ENCODE assay signal across 21 cellular contexts in genomic region chr16:68076560-68076959, GRCh38. TPM values are rescaled to one million over a fixed set of nuclear protein-coding genes. Genes with fewer than 3 reads are reported as not detected.
DNase-seq lines count a peak whose midpoint lies in the region; ATAC-seq and TF ChIP-seq lines count a peak whose summit lies in the region.
"Had no signal": no experiment of that assay in that cellular context is flagged by ENCODE, and none has a peak within 500 bp of the region (broad histone marks: within the 10 kb centered on the region; RNA-seq: fewer than 3 reads in every experiment).

No MANE protein-coding gene starts in this region.

- H3K4me1 Mint-ChIP-seq in CD4-positive, alpha-beta T cell (ENCODE audit: low read depth) = peaks cover 84% of the 10 kb centered on the region
- peaks cover 67% of the 10 kb centered on the region for H3K4me1 Mint-ChIP-seq in activated naive CD8-positive, alpha-beta T cell treated with anti-CD3 and anti-CD28 coated beads for 36 hours
- H3K4me1 Mint-ChIP-seq in naive thymus-derived CD8-positive, alpha-beta T cell = peaks cover 44 to 92% (median 88%) of the 10 kb centered on the region in 4 donors
- H3K4me1 Mint-ChIP-seq: GM23338 had no signal

- TF ChIP-seq CTCF in CD4-positive, alpha-beta T cell (IDR thresholded peaks at IDR 0.05) = no peak

- POLR2A ChIA-PET in CD4-positive, alpha-beta T cell (lab: Charles Lee) = interaction anchor here (0.5 to 12.7 kb wide), 2 partner anchors 9 to 74 kb away, joined by 3 to 174 read pairs; partner anchors contain the start of gene NFATC3
- POLR2A ChIA-PET in naive thymus-derived CD8-positive, alpha-beta T cell (lab: Charles Lee) = interaction anchor here (0.7 to 16.5 kb wide), 6 partner anchors 8 to 161 kb away, joined by 3 to 406 read pairs (median 4); partner anchors contain the start of genes DDX28, DPEP2, DUS2 and NFATC3

- no peaks in the 10 kb centered on the region for H3K27me3 ChIP-seq in CD4-positive, alpha-beta T cell (ENCODE audit: control insufficient read depth, insufficient read depth, low read length)
- H3K27me3 ChIP-seq in H7 (ENCODE audit: control insufficient read depth, insufficient read depth, low read length) = no peaks in the 10 kb centered on the region
- H3K27me3 ChIP-seq: ovary, stomach had no signal

- H3K9me3 Mint-ChIP-seq in CD4-positive, alpha-beta T cell = no peaks in the 10 kb centered on the region
- H3K9me3 Mint-ChIP-seq in activated naive CD8-positive, alpha-beta T cell treated with anti-CD3 and anti-CD28 coated beads for 36 hours = no peaks in the 10 kb centered on the region
- no peaks in the 10 kb centered on the region for H3K9me3 Mint-ChIP-seq in naive thymus-derived CD8-positive, alpha-beta T cell
- H3K9me3 Mint-ChIP-seq: endodermal cell, GM23338 had no signal

- CTCF ChIA-PET in CD4-positive, alpha-beta T cell (lab: Charles Lee) = interaction anchor here (1.9 kb wide), 1 partner anchor 8 kb away, joined by 11 read pairs; the partner anchor contains the start of gene NFATC3

- peaks cover 44% of the 10 kb centered on the region for H3K36me3 Mint-ChIP-seq in CD4-positive, alpha-beta T cell (ENCODE audit: low read depth)
- H3K36me3 Mint-ChIP-seq in activated naive CD8-positive, alpha-beta T cell treated with anti-CD3 and anti-CD28 coated beads for 36 hours = peaks cover 63% of the 10 kb centered on the region
- H3K36me3 Mint-ChIP-seq in naive thymus-derived CD8-positive, alpha-beta T cell = peaks cover 0 to 19% (median 12%) of the 10 kb centered on the region in 3 donors

- no peak overlapping the region for H3K27ac ChIP-seq in CD4-positive, alpha-beta T cell (ENCODE audit: low read depth, low read length)
- H3K27ac ChIP-seq: ovary, stomach, VCaP had no signal

- H3K27me3 Mint-ChIP-seq in CD4-positive, alpha-beta T cell = no peaks in the 10 kb centered on the region
- no peaks in the 10 kb centered on the region for H3K27me3 Mint-ChIP-seq in activated naive CD8-positive, alpha-beta T cell treated with anti-CD3 and anti-CD28 coated beads for 36 hours
- H3K27me3 Mint-ChIP-seq in naive thymus-derived CD8-positive, alpha-beta T cell = no peaks in the 10 kb centered on the region

- H3K36me3 ChIP-seq in H7 (replicated peaks; ENCODE audit: control insufficient read depth, insufficient read depth, low read length) = peaks cover 39% of the 10 kb centered on the region
- H3K36me3 ChIP-seq: ovary had no signal

- H3K4me3 ChIP-seq in H7 (ENCODE audit: insufficient read depth, low read depth, low read length) = no peak overlapping the region
- H3K4me3 ChIP-seq: GM23338, ovary, stomach had no signal

- no peak overlapping the region for H3K4me3 Mint-ChIP-seq in CD4-positive, alpha-beta T cell
- no peak overlapping the region for H3K4me3 Mint-ChIP-seq in activated naive CD8-positive, alpha-beta T cell treated with anti-CD3 and anti-CD28 coated beads for 36 hours
- H3K4me3 Mint-ChIP-seq in naive thymus-derived CD8-positive, alpha-beta T cell = peak overlapping the region in 8 of 10 donors; percentile 1 to 73 (median 40)
- H3K4me3 Mint-ChIP-seq: endodermal cell, GM23338 had no signal

- no peak for DNase-seq in CD4-positive, alpha-beta T cell
- peak; percentile 4 for DNase-seq in H7
- no peak for DNase-seq in activated naive CD8-positive, alpha-beta T cell treated with anti-CD3 and anti-CD28 coated beads for 36 hours
- DNase-seq in naive thymus-derived CD8-positive, alpha-beta T cell = no peak
- no peak for DNase-seq in posterior vena cava (ENCODE audit: low spot score)
- DNase-seq in hypothalamus (lab: John Stamatoyannopoulos, UW) = no peak
- DNase-seq: AML-193, endodermal cell, GDM1, glutamatergic neuron, Kasumi-1, NCI-H1092, NCI-H2081 treated with DMSO at 0.1 percent for 48 hours, NCI-H524, ovary, stomach had no signal

- ATAC-seq in CD4-positive, alpha-beta T cell (ENCODE audit: poor library complexity) = no peak
- no peak for ATAC-seq in naive thymus-derived CD8-positive, alpha-beta T cell
- ATAC-seq in GM19455 (IDR thresholded peaks at IDR 0.05; ENCODE audit: unreplicated experiment) (no peak), HG03378 (IDR thresholded peaks at IDR 0.05; ENCODE audit: unreplicated experiment) (no peak)
- ATAC-seq: GM23338, Right ventricle myocardium inferior had no signal

- intact Hi-C loops in CD4-positive, alpha-beta T cell (cut with DNase I, micrococcal nuclease) = loop anchor here in 1 of 2 experiments (10.0 kb wide), 1 partner anchor 158 kb away; the partner anchor contains the start of gene ESRP2
- intact Hi-C loops in posterior vena cava (cut with DNase I) = no loop called here

- peak overlapping the region; percentile 82 for H3K27ac Mint-ChIP-seq in CD4-positive, alpha-beta T cell
- peak overlapping the region; percentile 74 for H3K27ac Mint-ChIP-seq in activated naive CD8-positive, alpha-beta T cell treated with anti-CD3 and anti-CD28 coated beads for 36 hours
- H3K27ac Mint-ChIP-seq in naive thymus-derived CD8-positive, alpha-beta T cell = peak overlapping the region in 9 of 10 donors; percentile 58 to 94 (median 81)
- H3K27ac Mint-ChIP-seq: endodermal cell, GM23338 had no signal

- H3K9me3 ChIP-seq in CD4-positive, alpha-beta T cell (ENCODE audit: control insufficient read depth, low read length) = no peaks in the 10 kb centered on the region
- H3K9me3 ChIP-seq: ovary, stomach had no signal

RNA-seq across cellular contexts. Expression of gene NFATC3, which starts 8.6 kb away (rescaled TPM):
- total RNA-seq in CD4-positive, alpha-beta T cell = 10 to 100 TPM; 84.8 to 94.4 TPM
- 22.9 and 27.7 TPM in 2 replicates for total RNA-seq in H7 (2014; rRNA removed; shearing (Covaris generic))
- 10 to 100 TPM; 76.3 to 79.2 TPM for total RNA-seq in activated naive CD8-positive, alpha-beta T cell treated with anti-CD3 and anti-CD28 coated beads for 36 hours
- total RNA-seq in naive thymus-derived CD8-positive, alpha-beta T cell = 100 to 1,000 TPM; 156 to 162 TPM
- polyA plus RNA-seq in naive thymus-derived CD8-positive, alpha-beta T cell = 100 to 1,000 TPM in 1 of 3 donors, 10 to 100 TPM in 2; 85.2 to 102 (median 86.6) TPM
- total RNA-seq in posterior vena cava = 10 to 100 TPM; 28.0 to 30.8 TPM

RNA-seq across cellular contexts. Expression of gene DUS2, which starts 53.5 kb away (rescaled TPM):
- 10 to 100 TPM; 10.4 to 13.6 TPM for total RNA-seq in CD4-positive, alpha-beta T cell
- total RNA-seq in H7 (2014; rRNA removed; shearing (Covaris generic)) = 46.9 and 54.9 TPM in 2 replicates
- total RNA-seq in activated naive CD8-positive, alpha-beta T cell treated with anti-CD3 and anti-CD28 coated beads for 36 hours = 10 to 100 TPM; 34.6 to 39.1 TPM
- 10 to 100 TPM; 18.2 to 21.1 TPM for total RNA-seq in naive thymus-derived CD8-positive, alpha-beta T cell
- polyA plus RNA-seq in naive thymus-derived CD8-positive, alpha-beta T cell = 10 to 100 TPM in 2 of 3 donors, 1 to 10 TPM in 1; 6.4 to 13.1 (median 10.5) TPM
- 10 to 100 TPM in 1 of 2 donors, 1 to 10 TPM in 1; 6.6 to 11.6 TPM for total RNA-seq in posterior vena cava

RNA-seq across cellular contexts. Expression of gene DDX28, which starts 53.5 kb away (rescaled TPM):
- total RNA-seq in CD4-positive, alpha-beta T cell = 10 to 100 TPM; 18.9 to 19.4 TPM
- 19.4 and 26.4 TPM in 2 replicates for total RNA-seq in H7 (2014; rRNA removed; shearing (Covaris generic))
- 10 to 100 TPM; 32.0 to 32.3 TPM for total RNA-seq in activated naive CD8-positive, alpha-beta T cell treated with anti-CD3 and anti-CD28 coated beads for 36 hours
- 10 to 100 TPM; 25.0 to 26.2 TPM for total RNA-seq in naive thymus-derived CD8-positive, alpha-beta T cell
- 10 to 100 TPM; 49.7 to 60.6 (median 53.9) TPM for polyA plus RNA-seq in naive thymus-derived CD8-positive, alpha-beta T cell
- 1 to 10 TPM; 5.4 to 5.8 TPM for total RNA-seq in posterior vena cava

Comparison
In these comparisons a context has a peak if more than half of its experiments do, and no peak if none do; other contexts are left out.
1. H3K4me3 Mint-ChIP-seq: peak in naive thymus-derived CD8-positive, alpha-beta T cell (8 of 10); none in CD4-positive, alpha-beta T cell (single experiment) and activated naive CD8-positive, alpha-beta T cell treated with anti-CD3 and anti-CD28 coated beads for 36 hours (single experiment).
2. Peak in every context shown above with its lines, with median percentiles within 50 percentile points of each other: H3K27ac Mint-ChIP-seq.